Comparison of ENCODE assay signal across 10 cellular contexts in the genomic region with DNA sequence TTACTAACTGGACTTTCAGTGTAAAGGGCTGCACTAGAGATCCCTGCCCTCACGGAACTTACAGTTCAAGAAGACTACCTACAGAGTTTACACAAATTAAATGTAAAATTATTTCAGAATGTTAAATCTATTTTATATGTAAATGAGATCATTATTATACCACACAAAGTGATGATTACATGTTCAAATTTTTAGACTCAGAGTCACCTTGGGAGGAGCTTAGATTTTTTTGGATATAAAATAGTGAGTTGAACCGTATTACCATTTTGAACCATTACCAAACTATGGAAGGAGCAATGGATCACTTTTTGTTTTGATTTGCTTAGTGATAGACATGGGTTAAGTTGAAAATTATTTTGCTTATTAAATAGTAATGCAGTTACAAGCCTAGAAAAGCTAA. TPM values are rescaled to one million over a fixed set of nuclear protein-coding genes. Genes with fewer than 3 reads are reported as not detected.
A peak's percentile ranks its signal among the peaks of the same experiment; 100 is the strongest.
DNase-seq lines count a peak whose midpoint lies in the region; ATAC-seq and TF ChIP-seq lines count a peak whose summit lies in the region.
"Had no signal": no experiment of that assay in that cellular context is flagged by ENCODE, and none has a peak within 500 bp of the region (broad histone marks: within the 10 kb centered on the region; RNA-seq: fewer than 3 reads in every experiment).

No MANE protein-coding gene starts in this region.

- peaks cover 0 to 23% (median 0%) of the 10 kb centered on the region in 9 donors for H3K36me3 ChIP-seq in heart right ventricle
- peaks cover 0 to 4% of the 10 kb centered on the region in 2 donors for H3K36me3 ChIP-seq in ascending aorta
- peaks cover 0 to 11% of the 10 kb centered on the region in 2 donors for H3K36me3 ChIP-seq in left lung
- no peaks in the 10 kb centered on the region for H3K36me3 ChIP-seq in vagina
- no peaks in the 10 kb centered on the region for H3K36me3 ChIP-seq in Peyer's patch
- H3K36me3 ChIP-seq: colonic mucosa had no signal

- peak overlapping the region in 7 of 10 donors; percentile 93 to 98 (median 96) for H3K27ac ChIP-seq in heart right ventricle
- peak overlapping the region; percentile 2 to 99 for H3K27ac ChIP-seq in ascending aorta
- peak overlapping the region in 1 of 2 donors; percentile 94 for H3K27ac ChIP-seq in left lung
- H3K27ac ChIP-seq in vagina = no peak overlapping the region
- H3K27ac ChIP-seq in Peyer's patch = peak overlapping the region in 2 of 4 donors; percentile 87 to 93

- ATAC-seq in heart right ventricle (no peak), Right ventricle myocardium inferior (no peak), left lung (no peak)

- whole genome bisulfite sequencing in heart right ventricle, 2 donors = 55% methylated on average over 2 of the region's 2 CpGs

- H3K27me3 ChIP-seq in heart right ventricle = no peaks in the 10 kb centered on the region
- no peaks in the 10 kb centered on the region for H3K27me3 ChIP-seq in ascending aorta
- no peaks in the 10 kb centered on the region for H3K27me3 ChIP-seq in left lung
- no peaks in the 10 kb centered on the region for H3K27me3 ChIP-seq in vagina
- H3K27me3 ChIP-seq in Peyer's patch = no peaks in the 10 kb centered on the region
- H3K27me3 ChIP-seq: colonic mucosa had no signal

- TF ChIP-seq CTCF in heart right ventricle (IDR thresholded peaks at IDR 0.05) (no peak), ascending aorta (IDR thresholded peaks at IDR 0.05) (no peak), left lung (IDR thresholded peaks at IDR 0.05) (no peak), vagina (IDR thresholded peaks at IDR 0.05) (no peak), Peyer's patch (IDR thresholded peaks at IDR 0.05) (no peak)

- DNase-seq in heart right ventricle (no peak), Right ventricle myocardium inferior (ENCODE audit: missing footprints) (no peak), ascending aorta (ENCODE audit: low spot score in 2 of 2) (no peak), left lung (no peak), vagina (ENCODE audit: extremely low spot score in 2 of 2) (no peak), NCI-H2081 treated with DMSO at 0.1 percent for 48 hours (lab: John Stamatoyannopoulos, UW) (no peak), Peyer's patch (no peak), HuH-7 (ENCODE audit: low spot score) (no peak)
- DNase-seq: colonic mucosa; stimulated activated CD4-positive, alpha-beta T cell treated with anti-CD3 and anti-CD28 coated beads, Interleukin-4, amount 100 ng/mL, for 1 hour had no signal

- intact Hi-C loops in heart right ventricle (cut with DNase I) (loop anchor here in 3 of 10 donors (5.0 to 10.0 kb wide), 3 partner anchors 71 to 211 kb away; a partner anchor contains a TSS), Right ventricle myocardium inferior (cut with DNase I) (loop anchor here (10.0 kb wide), 2 partner anchors 181 to 211 kb away; no protein-coding TSS in a partner anchor), ascending aorta (cut with DNase I) (no loop called here), left lung (cut with DNase I) (no loop called here), vagina (cut with DNase I) (loop anchor here (10.0 kb wide), 1 partner anchor 71 kb away; a partner anchor contains a TSS)

- no peaks in the 10 kb centered on the region for H3K9me3 ChIP-seq in heart right ventricle
- no peaks in the 10 kb centered on the region for H3K9me3 ChIP-seq in ascending aorta
- no peaks in the 10 kb centered on the region for H3K9me3 ChIP-seq in left lung
- no peaks in the 10 kb centered on the region for H3K9me3 ChIP-seq in vagina
- no peaks in the 10 kb centered on the region for H3K9me3 ChIP-seq in Peyer's patch
- H3K9me3 ChIP-seq: colonic mucosa had no signal

- peak overlapping the region in 8 of 10 donors; percentile 76 to 93 (median 88) for H3K4me3 ChIP-seq in heart right ventricle
- peak overlapping the region; percentile 86 to 97 for H3K4me3 ChIP-seq in ascending aorta
- peak overlapping the region; percentile 92 to 99 for H3K4me3 ChIP-seq in left lung
- H3K4me3 ChIP-seq in vagina = peak overlapping the region; percentile 93 to 94
- peak overlapping the region in 1 of 4 donors; percentile 77 for H3K4me3 ChIP-seq in Peyer's patch

- TF ChIP-seq POLR2A in vagina (IDR thresholded peaks at IDR 0.05) (no peak), Peyer's patch (IDR thresholded peaks at IDR 0.05) (no peak)

- H3K4me1 ChIP-seq in heart right ventricle (peaks cover 4 to 52% (median 33%) of the 10 kb centered on the region in 9 donors), ascending aorta (peaks cover 0 to 38% of the 10 kb centered on the region in 2 donors), left lung (peaks cover 3 to 53% of the 10 kb centered on the region in 2 donors), vagina (peaks cover 53% of the 10 kb centered on the region), Peyer's patch (peaks cover 0 to 26% (median 3%) of the 10 kb centered on the region in 4 donors)

RNA-seq across cellular contexts. Expression of a gene that starts 1.6 kb away (rescaled TPM):
- 100 to 1,000 TPM; 129 to 169 (median 146) TPM for total RNA-seq in heart right ventricle
- 10 to 100 TPM; 24.1 to 56.3 TPM for polyA plus RNA-seq in heart right ventricle
- total RNA-seq in Right ventricle myocardium inferior = 130 TPM
- total RNA-seq in ascending aorta = 93.4 TPM
- 100 to 1,000 TPM; 147 to 152 TPM for total RNA-seq in left lung
- total RNA-seq in vagina = 64.8 TPM
- 10 to 100 TPM; 32.4 to 79.9 (median 54.3) TPM for total RNA-seq in Peyer's patch

Comparison
In these comparisons a context has a peak if more than half of its experiments do, and no peak if none do; other contexts are left out.
1. intact Hi-C loops: an anchor here in Right ventricle myocardium inferior (10.0 kb wide) and vagina (10.0 kb wide); none called in ascending aorta and left lung.